Comparison of ENCODE assay signal across 1 cellular context in genomic region chr1:48080343-48081255, GRCh38.
TF ChIP-seq lines count a peak whose summit lies in the region.

No MANE protein-coding gene starts in this region.

TF ChIP-seq in HEK293, 187 proteins besides CTCF, POLR2A, EP300 and RAD21 (continued from another document):
- TF ChIP-seq, protein P1, sequence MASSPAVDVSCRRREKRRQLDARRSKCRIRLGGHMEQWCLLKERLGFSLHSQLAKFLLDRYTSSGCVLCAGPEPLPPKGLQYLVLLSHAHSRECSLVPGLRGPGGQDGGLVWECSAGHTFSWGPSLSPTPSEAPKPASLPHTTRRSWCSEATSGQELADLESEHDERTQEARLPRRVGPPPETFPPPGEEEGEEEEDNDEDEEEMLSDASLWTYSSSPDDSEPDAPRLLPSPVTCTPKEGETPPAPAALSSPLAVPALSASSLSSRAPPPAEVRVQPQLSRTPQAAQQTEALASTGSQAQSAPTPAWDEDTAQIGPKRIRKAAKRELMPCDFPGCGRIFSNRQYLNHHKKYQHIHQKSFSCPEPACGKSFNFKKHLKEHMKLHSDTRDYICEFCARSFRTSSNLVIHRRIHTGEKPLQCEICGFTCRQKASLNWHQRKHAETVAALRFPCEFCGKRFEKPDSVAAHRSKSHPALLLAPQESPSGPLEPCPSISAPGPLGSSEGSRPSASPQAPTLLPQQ (tag by site-specific recombination; IDR thresholded peaks at IDR 0.05), result no peak
